1 cellular context compared by ENCODE assay signal in genomic region chr22:35742342-35743100, GRCh38.
TF ChIP-seq lines count a peak whose summit lies in the region.

No MANE protein-coding gene starts in this region.

TF ChIP-seq in endothelial cell of umbilical vein, 7 proteins besides CTCF, POLR2A, EP300 and RAD21 (continued from another document):
- TF ChIP-seq POLR2AphosphoS5 (IDR thresholded peaks at IDR 0.05; ENCODE audit: insufficient read depth, low read depth, low read length): no peak
- peak; percentile 69 for TF ChIP-seq GATA2 (IDR thresholded peaks at IDR 0.05; ENCODE audit: insufficient read depth, insufficient read length, low read depth, low read length)
- TF ChIP-seq FOS (IDR thresholded peaks at IDR 0.05; ENCODE audit: borderline replicate concordance, insufficient read depth, low read length): peak; percentile 65
- TF ChIP-seq EZH2 (IDR thresholded peaks at IDR 0.05; ENCODE audit: borderline replicate concordance, low read depth, low read length, severe bottlenecking): no peak
- TF ChIP-seq MYC (IDR thresholded peaks at IDR 0.05; ENCODE audit: low read depth, low read length): no peak
